6 cellular contexts compared by ENCODE assay signal in genomic region chr9:137606005-137606601, GRCh38.
DNase-seq lines count a peak whose midpoint lies in the region; ATAC-seq and TF ChIP-seq lines count a peak whose summit lies in the region.

No MANE protein-coding gene starts in this region.

- H3K4me3 ChIP-seq in fibroblast of mammary gland (ENCODE audit: control insufficient read depth, low read depth, low read length) = peak overlapping the region; percentile 44

- DNase-seq in NCI-H82 (lab: John Stamatoyannopoulos, UW) = peak; percentile 54
- no peak for DNase-seq in NCI-H82 treated with DMSO at 0.1 percent for 48 hours (lab: John Stamatoyannopoulos, UW; ENCODE audit: unreplicated experiment)
- DNase-seq in NCI-H345 (lab: John Stamatoyannopoulos, UW) = peak; percentile 64
- DNase-seq in fibroblast of mammary gland (ENCODE audit: low read depth) = no peak
- peak; percentile 43 for DNase-seq in stimulated activated naive CD8-positive, alpha-beta T cell treated with anti-CD3 and anti-CD28 coated beads, Interleukin-15, Interleukin-2, amounts not matched to agents 100 U/mL and 50 U/mL, for 24 hours
- no peak for DNase-seq in DMS153 (lab: John Stamatoyannopoulos, UW)

- TF ChIP-seq CTCF in fibroblast of mammary gland (conservative IDR thresholded peaks at IDR 0.05; ENCODE audit: control insufficient read depth, insufficient read depth, low read depth, low read length) = no peak

- peak; percentile 0 for ATAC-seq in stimulated activated naive CD8-positive, alpha-beta T cell treated with anti-CD3 and anti-CD28 coated beads, Interleukin-15, Interleukin-2, amounts not matched to agents 100 U/mL and 50 U/mL, for 24 hours

Comparison
In these comparisons a context has a peak if more than half of its experiments do, and no peak if none do; other contexts are left out.
1. DNase-seq: peak in NCI-H82 (single experiment), NCI-H345 (single experiment) and stimulated activated naive CD8-positive, alpha-beta T cell treated with anti-CD3 and anti-CD28 coated beads, Interleukin-15, Interleukin-2, amounts not matched to agents 100 U/mL and 50 U/mL, for 24 hours (single experiment); none in NCI-H82 treated with DMSO at 0.1 percent for 48 hours (single experiment), fibroblast of mammary gland (single experiment) and DMS153 (single experiment).